Comparison of ENCODE assay signal across 8 cellular contexts in genomic region chr5:53478411-53479044, GRCh38. TPM values are rescaled to one million over a fixed set of nuclear protein-coding genes. Genes with fewer than 3 reads are reported as not detected.
DNase-seq lines count a peak whose midpoint lies in the region; ATAC-seq and TF ChIP-seq lines count a peak whose summit lies in the region.

No MANE protein-coding gene starts in this region.

- intact Hi-C loops in HCT116 (cut with micrococcal nuclease), result loop anchor here (2.0 to 5.0 kb wide), 2 partner anchors 392 to 739 kb away; no protein-coding TSS in a partner anchor
- intact Hi-C loops in posterior vena cava (cut with DNase I), result loop anchor here in 1 of 2 donors (10.0 kb wide), 1 partner anchor 736 kb away; no protein-coding TSS in a partner anchor

- TF ChIP-seq CTCF in HCT116 (IDR thresholded peaks at IDR 0.05 in 2 of 3, conservative IDR thresholded peaks at IDR 0.05 in 1 of 3; ENCODE audit: borderline replicate concordance in 1 of 3, insufficient read depth in 1 of 3, low read depth in 2 of 3, low read length in 2 of 3), result peak; percentile 48 to 74 (median 60); a peak in 5 of 6 replicates
- peak; percentile 54 for TF ChIP-seq CTCF in cardiac muscle cell (IDR thresholded peaks at IDR 0.05; ENCODE audit: low read depth, low read length)

- H3K27me3 Mint-ChIP-seq in activated naive CD4-positive, alpha-beta T cell treated with anti-CD3 and anti-CD28 coated beads, Interleukin-2, amount 50 U/mL, for 24 hours, result peaks cover 44% of the 10 kb centered on the region

- peak overlapping the region; percentile 49 for H2AFZ ChIP-seq in HCT116 (ENCODE audit: low read depth, low read length, poor library complexity, severe bottlenecking)

- peaks cover 40% of the 10 kb centered on the region for H3K4me1 Mint-ChIP-seq in activated naive CD4-positive, alpha-beta T cell treated with anti-CD3 and anti-CD28 coated beads, Interleukin-2, amount 50 U/mL, for 24 hours

- no TSS peak for BruUV-seq in HCT116 (replicated peaks; lab: Mats Ljungman, UMichigan)

- TF ChIP-seq RAD21 in HCT116 (IDR thresholded peaks at IDR 0.05; ENCODE audit: low read depth), result peak; percentile 76

- peak overlapping the region; percentile 87 for H3K4me2 ChIP-seq in HCT116 (ENCODE audit: low read length)

- POLR2A ChIA-PET in HCT116 (lab: Charles Lee), result interaction anchor here (0.7 to 0.8 kb wide), 2 partner anchors 13 to 384 kb away, joined by 3 read pairs; no protein-coding TSS in a partner anchor

- no peaks in the 10 kb centered on the region for H4K20me1 ChIP-seq in HCT116 (ENCODE audit: insufficient read depth)

- H3K4me1 ChIP-seq in HCT116 (ENCODE audit: control insufficient read depth in 1 of 2, insufficient read depth in 2 of 2, low read length in 2 of 2), result peaks cover 0 to 31% of the 10 kb centered on the region in 2 experiments; a peak in 3 of 4 replicates
- no peaks in the 10 kb centered on the region for H3K4me1 ChIP-seq in cardiac muscle cell (ENCODE audit: low read depth)

- CTCF ChIA-PET in HCT116 (lab: Charles Lee), result interaction anchor here (0.7 to 3.0 kb wide), 7 partner anchors 9 to 756 kb away, joined by 3 to 10 read pairs (median 3); no protein-coding TSS in a partner anchor

- H3K4me3 ChIP-seq in HCT116 (replicated peaks in 1 of 2; ENCODE audit: low read depth in 1 of 2, low read length in 2 of 2) (peak overlapping the region; percentile 35 to 53), cardiac muscle cell (peak overlapping the region; percentile 93)

- no peaks in the 10 kb centered on the region for H3K79me2 ChIP-seq in HCT116 (ENCODE audit: insufficient read depth, low read length)

- TF ChIP-seq POLR2A in HCT116 (IDR thresholded peaks at IDR 0.05; ENCODE audit: borderline replicate concordance, extremely low read depth, insufficient read depth, insufficient read length), result no peak

- no peak overlapping the region for H3K9ac ChIP-seq in HCT116 (ENCODE audit: low read length)

- H3K9me3 ChIP-seq in HCT116 (ENCODE audit: control insufficient read depth in 1 of 2, insufficient read depth in 1 of 2, low read depth in 1 of 2, low read length in 2 of 2) (no peaks in the 10 kb centered on the region), cardiac muscle cell (ENCODE audit: low read depth) (no peaks in the 10 kb centered on the region)

- H3K36me3 ChIP-seq in HCT116 (ENCODE audit: control insufficient read depth in 1 of 2, insufficient read depth in 2 of 2, low read length in 2 of 2) (no peaks in the 10 kb centered on the region), cardiac muscle cell (no peaks in the 10 kb centered on the region)

- RAD21 ChIA-PET in HCT116 (lab: Charles Lee; ENCODE audit: low non-redundant PET in 1 of 2, low total read pairs in 2 of 2, uncharacterized antibody in 2 of 2, unreplicated experiment in 2 of 2), result interaction anchor here in 1 of 2 experiments (0.7 to 0.9 kb wide), 2 partner anchors 211 to 738 kb away, joined by 3 to 5 read pairs; no protein-coding TSS in a partner anchor

- H3K4me3 Mint-ChIP-seq in activated naive CD4-positive, alpha-beta T cell treated with anti-CD3 and anti-CD28 coated beads, Interleukin-2, amount 50 U/mL, for 24 hours, result peak overlapping the region; percentile 91

- peaks cover 13% of the 10 kb centered on the region; the same call in 1 of the 2 replicates for H3K27me3 ChIP-seq in HCT116 (ENCODE audit: insufficient read depth, low read length)
- H3K27me3 ChIP-seq in cardiac muscle cell, result no peaks in the 10 kb centered on the region

- ATAC-seq in HCT116, result peak; percentile 65

- peaks cover 3% of the 10 kb centered on the region for H3K36me3 Mint-ChIP-seq in activated naive CD4-positive, alpha-beta T cell treated with anti-CD3 and anti-CD28 coated beads, Interleukin-2, amount 50 U/mL, for 24 hours

- H3K27ac ChIP-seq in HCT116 (ENCODE audit: low read depth, low read length) (no peak overlapping the region), cardiac muscle cell (no peak overlapping the region)

- DNase-seq in DMS 273 (lab: John Stamatoyannopoulos, UW; ENCODE audit: unreplicated experiment) (peak; percentile 87), HCT116 (ENCODE audit: low read depth, low spot score) (peak; percentile 60), NCI-H460 (ENCODE audit: extremely low read depth, low read depth) (peak; percentile 75), cardiac muscle cell (ENCODE audit: low read depth in 1 of 2, low spot score in 1 of 2) (peak; percentile 74 to 81), posterior vena cava (ENCODE audit: low spot score) (peak; percentile 81), NCI-H1436 (lab: John Stamatoyannopoulos, UW) (no peak), NCI-H187 (lab: John Stamatoyannopoulos, UW) (no peak)

- H3K9me2 ChIP-seq in HCT116 (ENCODE audit: insufficient read depth), result no peaks in the 10 kb centered on the region

- no peaks in the 10 kb centered on the region for H3K9me3 Mint-ChIP-seq in activated naive CD4-positive, alpha-beta T cell treated with anti-CD3 and anti-CD28 coated beads, Interleukin-2, amount 50 U/mL, for 24 hours

- H3K27ac Mint-ChIP-seq in activated naive CD4-positive, alpha-beta T cell treated with anti-CD3 and anti-CD28 coated beads, Interleukin-2, amount 50 U/mL, for 24 hours, result no peak overlapping the region

TF ChIP-seq in HCT116, 20 proteins besides CTCF, POLR2A, EP300 and RAD21:
- peak; percentile 31 for TF ChIP-seq TCF7L2 (IDR thresholded peaks at IDR 0.05; ENCODE audit: borderline replicate concordance, extremely low read depth, insufficient read depth, insufficient read length)
- TF ChIP-seq MAX (IDR thresholded peaks at IDR 0.05), result no peak

RNA-seq across cellular contexts. Expression of gene FST, which starts 1.9 kb away (rescaled TPM):
- 0.34 TPM for total RNA-seq in HCT116 (2021; ENCODE audit: unreplicated experiment)
- 0.07 and 0.22 TPM in 2 replicates for polyA plus RNA-seq in HCT116 (2012)
- total RNA-seq in NCI-H460 (2014; rRNA removed; shearing (Covaris generic)), result 71.1 and 84.8 TPM in 2 replicates
- polyA plus RNA-seq in NCI-H460 (2014; cell fraction: nucleus; rRNA removed), result 8.3 and 12.4 TPM in 2 replicates
- total RNA-seq in cardiac muscle cell, result 13.0 and 17.1 TPM in 2 replicates
- polyA plus RNA-seq in cardiac muscle cell, result 29.3 and 44.8 TPM in 2 replicates
- 10 to 100 TPM; 18.3 to 19.2 TPM for total RNA-seq in posterior vena cava

Comparison
In these comparisons a context has a peak if more than half of its experiments do, and no peak if none do; other contexts are left out.
1. DNase-seq: peak in DMS 273 (single experiment), HCT116 (single experiment), NCI-H460 (single experiment), cardiac muscle cell (2 of 2) and posterior vena cava (single experiment); none in NCI-H1436 (single experiment) and NCI-H187 (0 of 2).
2. RNA of gene FST, which starts 1.9 kb away (total RNA-seq): 71.1 to 84.8 TPM in NCI-H460, 18.3 to 19.2 TPM in posterior vena cava and 13.0 to 17.1 TPM in cardiac muscle cell; 0.34 TPM in HCT116 (single experiment); every median in the first group is over 10 times any median in the second.